Comparison of ENCODE assay signal across 25 cellular contexts in genomic region chr13:111318396-111318795, GRCh38. TPM values are rescaled to one million over a fixed set of nuclear protein-coding genes. Genes with fewer than 3 reads are reported as not detected.
A peak's percentile ranks its signal among the peaks of the same experiment; 100 is the strongest.
DNase-seq lines count a peak whose midpoint lies in the region; ATAC-seq and TF ChIP-seq lines count a peak whose summit lies in the region.
"Had no signal": no experiment of that assay in that cellular context is flagged by ENCODE, and none has a peak within 500 bp of the region (broad histone marks: within the 10 kb centered on the region; RNA-seq: fewer than 3 reads in every experiment).

No MANE protein-coding gene starts in this region.

- no peak for TF ChIP-seq RAD21 in IMR-90 (IDR thresholded peaks at IDR 0.05; ENCODE audit: low read length)

- no peaks in the 10 kb centered on the region for H3K9me3 Mint-ChIP-seq in endothelial cell (ENCODE audit: unreplicated experiment)
- H3K9me3 Mint-ChIP-seq in osteocyte (ENCODE audit: unreplicated experiment): no peaks in the 10 kb centered on the region

- H3K4me3 ChIP-seq in IMR-90 (ENCODE audit: insufficient read depth, low read depth, low read length): no peak overlapping the region
- H3K4me3 ChIP-seq: MG63, PC-9, SJSA1 had no signal

- H4K91ac ChIP-seq in IMR-90 (ENCODE audit: insufficient read depth, low read depth, low read length): no peak overlapping the region

- H3K9me3 ChIP-seq in IMR-90 (ENCODE audit: control insufficient read depth, insufficient read depth, low read length): no peaks in the 10 kb centered on the region
- H3K9me3 ChIP-seq: BE2C, MG63, SJSA1 had no signal

- H3K23ac ChIP-seq in IMR-90 (ENCODE audit: low read depth, low read length): no peak overlapping the region

- H3K4me1 Mint-ChIP-seq in endothelial cell (ENCODE audit: unreplicated experiment) (peaks cover 9% of the 10 kb centered on the region), osteocyte (ENCODE audit: unreplicated experiment) (peaks cover 25% of the 10 kb centered on the region)

- H2AFZ ChIP-seq in IMR-90 (replicated peaks; ENCODE audit: low read length, poor library complexity): no peak overlapping the region
- H2AFZ ChIP-seq: PC-9 had no signal

- no peak overlapping the region for H4K8ac ChIP-seq in IMR-90 (ENCODE audit: low read depth in 2 of 2, low read length in 2 of 2)

- H3K9ac ChIP-seq in IMR-90 (ENCODE audit: low read depth, low read length): no peak overlapping the region

- in situ Hi-C loops in IMR-90 (cut with MboI; ENCODE audit: low sequenced_read_pairs): no loop called here

- H3K56ac ChIP-seq in IMR-90 (ENCODE audit: extremely low read depth, insufficient read depth, low read length): no peak overlapping the region

- no peaks in the 10 kb centered on the region for H3K36me3 ChIP-seq in IMR-90 (ENCODE audit: control insufficient read depth, insufficient read depth, low read length)
- H3K36me3 ChIP-seq: BE2C, MG63 had no signal

- H2AK5ac ChIP-seq in IMR-90 (ENCODE audit: low read depth, low read length): no peak overlapping the region

- WGBS in IMR-90 (ENCODE audit: extremely low coverage in 2 of 2, insufficient read length in 1 of 2), 2 experiments: 68% methylated on average over 6 of the region's 12 CpGs; no CpG with 5 or more reads in 1 of the 2 experiments

- H3K4me3 Mint-ChIP-seq in endothelial cell (ENCODE audit: unreplicated experiment) (no peak overlapping the region), osteocyte (ENCODE audit: unreplicated experiment) (no peak overlapping the region)

- peak; percentile 9 for DNase-seq in IMR-90
- DNase-seq in endothelial cell (ENCODE audit: low spot score): no peak
- DNase-seq in osteocyte (ENCODE audit: extremely low spot score, unreplicated experiment): peak; percentile 80
- peak; percentile 35 for DNase-seq in ureter (ENCODE audit: low spot score)
- DNase-seq in NOMO-1 (lab: John Stamatoyannopoulos, UW; ENCODE audit: unreplicated experiment in 2 of 2): no peak
- DNase-seq in GOT3 (lab: John Stamatoyannopoulos, UW): no peak
- DNase-seq in cerebellum (ENCODE audit: low spot score): no peak
- DNase-seq: BE2C; DMS153; DND-41; KBM-7; MG63; NCI-H1105 treated with DMSO at 0.1 percent for 48 hours; NCI-H146; NCI-H1930; NCI-H2107; NCI-H446 treated with DMSO at 0.1 percent for 48 hours; NCI-H526; NCI-H82; NK-92 treated with Interleukin-12 subunit alpha and Interleukin-12 subunit beta, amount 100 ng/mL, for 24 hours; PC-9; Right ventricle myocardium superior; RPMI8226 had no signal

- H3K4me1 ChIP-seq in IMR-90 (ENCODE audit: control insufficient read depth, insufficient read depth, low read length): peaks cover 4% of the 10 kb centered on the region; the same call in 1 of the 2 replicates
- H3K4me1 ChIP-seq: BE2C had no signal

- BruUV-seq in IMR-90 (replicated peaks; lab: Mats Ljungman, UMichigan): no TSS peak

- H3K27ac Mint-ChIP-seq in endothelial cell (ENCODE audit: unreplicated experiment) (peak overlapping the region; percentile 74), osteocyte (ENCODE audit: unreplicated experiment) (no peak overlapping the region)

- TF ChIP-seq CTCF in IMR-90 (conservative IDR thresholded peaks at IDR 0.05; ENCODE audit: low read depth, low read length) (no peak), endothelial cell (IDR thresholded peaks at IDR 0.05; ENCODE audit: unreplicated experiment) (no peak), osteocyte (IDR thresholded peaks at IDR 0.05) (no peak)

- H3K14ac ChIP-seq in IMR-90 (replicated peaks; ENCODE audit: low read depth, low read length): no peak overlapping the region

- H2BK5ac ChIP-seq in IMR-90 (ENCODE audit: low read depth, low read length, poor library complexity, severe bottlenecking): no peak overlapping the region

- peaks cover 2% of the 10 kb centered on the region; the same call in 1 of the 2 replicates for H3K9me1 ChIP-seq in IMR-90 (ENCODE audit: insufficient read depth, low read length)

- CTCF ChIA-PET in IMR-90 (lab: Yijun Ruan, JAX): no interaction called here

- H3K18ac ChIP-seq in IMR-90 (ENCODE audit: low read depth, low read length): no peak overlapping the region

- no peak for ATAC-seq in IMR-90 (ENCODE audit: low read depth)
- ATAC-seq: HepG2 had no signal

- H2BK120ac ChIP-seq in IMR-90 (ENCODE audit: low read depth, low read length): no peak overlapping the region

- no peak overlapping the region for H3K27ac ChIP-seq in IMR-90 (ENCODE audit: insufficient read depth, low read length)
- H3K27ac ChIP-seq: PC-9, SJSA1 had no signal

- H3K27me3 Mint-ChIP-seq in endothelial cell (ENCODE audit: unreplicated experiment) (peaks cover 26% of the 10 kb centered on the region), osteocyte (ENCODE audit: unreplicated experiment) (no peaks in the 10 kb centered on the region)

- POLR2A ChIA-PET in IMR-90 (lab: Charles Lee; ENCODE audit: unreplicated experiment): no interaction called here

- no peak overlapping the region for H4K5ac ChIP-seq in IMR-90 (ENCODE audit: low read depth, low read length)

- H3K36me3 Mint-ChIP-seq in endothelial cell (ENCODE audit: low read depth, unreplicated experiment): peaks cover 22% of the 10 kb centered on the region
- peaks cover 17% of the 10 kb centered on the region for H3K36me3 Mint-ChIP-seq in osteocyte (ENCODE audit: unreplicated experiment)

- TF ChIP-seq POLR2A in IMR-90 (IDR thresholded peaks at IDR 0.05; ENCODE audit: low read depth, low read length): no peak

- H2AK9ac ChIP-seq in IMR-90 (replicated peaks; ENCODE audit: low read depth, low read length, poor library complexity): no peak overlapping the region

- no peaks in the 10 kb centered on the region; the same call in 1 of the 2 replicates for H3K27me3 ChIP-seq in IMR-90 (ENCODE audit: control insufficient read depth, insufficient read depth, low read length)
- H3K27me3 ChIP-seq: BE2C, MG63 had no signal

- H3K4me2 ChIP-seq in IMR-90 (ENCODE audit: low read depth, low read length): no peak overlapping the region
- H3K4me2 ChIP-seq: PC-9 had no signal

- H3K4ac ChIP-seq in IMR-90 (ENCODE audit: low read depth, low read length): no peak overlapping the region

- H3K79me1 ChIP-seq in IMR-90 (ENCODE audit: low read depth in 1 of 2, low read length in 2 of 2): no peaks in the 10 kb centered on the region

- no peak overlapping the region for H2BK20ac ChIP-seq in IMR-90 (ENCODE audit: low read depth, low read length)

- dilution Hi-C loops in IMR-90 (cut with HindIII; ENCODE audit: low sequenced_read_pairs, unreplicated experiment): no loop called here

- intact Hi-C loops in IMR-90 (cut with micrococcal nuclease): no loop called here

- H2BK15ac ChIP-seq in IMR-90 (ENCODE audit: low read depth, low read length): no peak overlapping the region

- H4K20me1 ChIP-seq in IMR-90 (ENCODE audit: insufficient read depth, low read length): no peaks in the 10 kb centered on the region

TF ChIP-seq in IMR-90, 13 proteins besides CTCF, POLR2A, EP300 and RAD21:
- TF ChIP-seq MAZ (IDR thresholded peaks at IDR 0.05; ENCODE audit: borderline replicate concordance, low read depth, low read length) (no peak), CHD1 (IDR thresholded peaks at IDR 0.05; ENCODE audit: low read depth, low read length) (no peak), BHLHE40 (IDR thresholded peaks at IDR 0.05; ENCODE audit: low read depth, low read length) (no peak), MAFK (IDR thresholded peaks at IDR 0.05; ENCODE audit: low read depth, low read length) (no peak), CEBPB (IDR thresholded peaks at IDR 0.05; ENCODE audit: low read depth, low read length) (no peak), ELK1 (IDR thresholded peaks at IDR 0.05; ENCODE audit: borderline replicate concordance, low read depth, low read length) (no peak)

RNA-seq across cellular contexts. Expression of gene TEX29, which starts 2.0 kb away (rescaled TPM):
- total RNA-seq in IMR-90 (2012; rRNA removed) (not detected in 2 replicates), endothelial cell (ENCODE audit: unreplicated experiment) (0.54 TPM), osteocyte (1.9 TPM in 1 of 2 replicates, not detected in the other), ureter (not detected), cerebellum (0.45 TPM)
- 0.29 and 0.46 TPM in 2 replicates for polyA plus RNA-seq in IMR-90 (2012; rRNA removed)
- polyA plus RNA-seq in IMR-90 (2012; cell fraction: cytosol; rRNA removed): 0.21 and 0.24 TPM in 2 replicates
- 0.18 and 1.1 TPM in 2 replicates for polyA plus RNA-seq in IMR-90 (2012; cell fraction: nucleus; rRNA removed; ENCODE audit: low replicate concordance)
- total RNA-seq: PC-9, Right ventricle myocardium superior had no signal

Comparison
In these comparisons a context has a peak if more than half of its experiments do, and no peak if none do; other contexts are left out.
1. DNase-seq: peak in IMR-90 (single experiment), osteocyte (single experiment) and ureter (single experiment); none in endothelial cell (single experiment), NOMO-1 (0 of 2), GOT3 (single experiment) and cerebellum (single experiment).